ENCODE assay signal across 8 cellular contexts in the genomic region with DNA sequence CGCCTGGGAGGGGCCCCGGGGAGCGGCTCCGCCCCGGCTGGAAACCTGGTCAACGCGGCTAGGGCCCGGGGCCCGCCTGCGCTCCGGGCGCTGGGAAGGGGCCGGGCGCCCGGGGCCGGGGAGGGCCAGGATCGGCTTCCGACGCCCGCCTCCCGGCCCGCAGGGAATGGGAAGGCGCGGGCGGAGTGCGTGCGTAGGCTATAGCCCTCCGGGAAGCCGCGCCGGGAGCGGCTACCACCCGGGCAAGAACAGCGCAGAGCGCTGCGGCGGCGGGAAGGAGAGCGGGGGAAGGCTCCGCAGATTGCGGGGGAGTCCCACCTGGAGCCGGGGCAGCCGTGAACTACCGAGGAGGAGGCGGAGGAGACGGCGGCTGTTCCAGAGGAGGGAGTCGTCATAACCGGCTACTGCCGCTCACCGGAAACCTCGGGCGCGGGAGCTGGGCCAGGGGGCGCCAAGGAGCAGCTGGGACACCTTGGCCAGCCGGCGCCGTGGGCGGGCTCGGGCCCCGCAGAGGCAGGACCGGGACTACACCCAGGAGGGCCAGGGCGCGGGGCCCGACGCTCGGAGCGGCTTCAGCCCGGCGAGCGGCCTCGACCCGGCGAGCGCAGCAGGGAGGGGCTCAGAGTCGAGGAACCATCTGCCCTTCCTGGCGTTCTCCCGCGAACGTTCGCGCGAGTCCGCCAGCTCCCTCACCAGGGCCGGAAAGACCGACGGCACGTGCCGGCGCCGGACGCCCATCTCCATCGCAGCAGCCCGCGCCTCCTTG. TPM values are rescaled to one million over a fixed set of nuclear protein-coding genes. Genes with fewer than 3 reads are reported as not detected.
DNase-seq lines count a peak whose midpoint lies in the region; ATAC-seq and TF ChIP-seq lines count a peak whose summit lies in the region.

TSS of gene EOGT (minus strand) at position 429 of the 766 bp plus-strand sequence. CDS start 3,838 bp downstream, outside the sequence.

- peaks cover 13% of the 10 kb centered on the region for H3K4me1 ChIP-seq in OCI-LY7 (ENCODE audit: insufficient read depth, low read length, poor library complexity, severe bottlenecking)
- H3K4me1 ChIP-seq in mucosa of stomach (ENCODE audit: control insufficient read depth, insufficient read depth, low read length) = peaks cover 6% of the 10 kb centered on the region

- peak within 1 kb of the TSS; percentile 88 for H3K9ac ChIP-seq in mucosa of stomach (ENCODE audit: low read length)

- intact Hi-C loops in OCI-LY7 (cut with micrococcal nuclease; ENCODE audit: unreplicated experiment) = loop anchor here (2.0 kb wide), 1 partner anchor 71 kb away; the partner anchor contains the start of gene ARL6IP5

- H3K4me3 ChIP-seq in OCI-LY7 (ENCODE audit: low read depth, low read length, poor library complexity, severe bottlenecking) (peak within 1 kb of the TSS; percentile 73), epithelial cell of proximal tubule (ENCODE audit: low read depth, low read length) (peak within 1 kb of the TSS; percentile 71), mucosa of stomach (ENCODE audit: low read length) (peak within 1 kb of the TSS; percentile 62)

- peak; percentile 73 for TF ChIP-seq CTCF in OCI-LY7 (conservative IDR thresholded peaks at IDR 0.05; ENCODE audit: low read length)
- TF ChIP-seq CTCF in epithelial cell of proximal tubule (conservative IDR thresholded peaks at IDR 0.05; ENCODE audit: low read depth, low read length) = peak; percentile 63

- peak within 1 kb of the TSS; percentile 96 for H2AFZ ChIP-seq in OCI-LY7 (ENCODE audit: low read length)

- no peaks in the 10 kb centered on the region; the same call in 1 of the 2 replicates for H3K79me2 ChIP-seq in OCI-LY7 (ENCODE audit: insufficient read depth, low read depth, low read length)

- no peaks in the 10 kb centered on the region for H4K20me1 ChIP-seq in OCI-LY7 (ENCODE audit: insufficient read depth, low read length)

- POLR2A ChIA-PET in OCI-LY7 (lab: Charles Lee) = interaction anchor here (0.6 to 1.0 kb wide), 2 partner anchors 78 kb away, joined by 3 to 6 read pairs; no protein-coding TSS in a partner anchor

- H3K9me3 ChIP-seq in OCI-LY7 (ENCODE audit: low read length) = no peaks in the 10 kb centered on the region
- no peaks in the 10 kb centered on the region for H3K9me3 ChIP-seq in mucosa of stomach (ENCODE audit: control insufficient read depth, low read length)

- peak; percentile 55 for DNase-seq in COR-L47 (lab: John Stamatoyannopoulos, UW)
- DNase-seq in OCI-LY7 (ENCODE audit: low spot score) = peak; percentile 77
- DNase-seq in activated T-cell treated with anti-CD3 and anti-CD28 coated beads for 48 hours (ENCODE audit: low read depth) = peak; percentile 81
- DNase-seq in epithelial cell of proximal tubule (ENCODE audit: low read depth) = no peak
- peak; percentile 52 to 72 for DNase-seq in stimulated activated CD8-positive, alpha-beta memory T cell treated with anti-CD3 and anti-CD28 coated beads, Interleukin-7, amount 100 ng/mL, for 4 hours (ENCODE audit: low read depth in 2 of 2)

- CTCF ChIA-PET in OCI-LY7 (lab: Charles Lee; ENCODE audit: unreplicated experiment) = no interaction called here

- BruUV-seq in OCI-LY7 (replicated peaks; lab: Mats Ljungman, UMichigan) = no TSS peak

- H3K4me2 ChIP-seq in OCI-LY7 (ENCODE audit: low read length) = peak within 1 kb of the TSS; percentile 76

- no peak within 1 kb of the TSS for H3K27ac ChIP-seq in OCI-LY7 (ENCODE audit: low read depth, low read length, poor library complexity, severe bottlenecking)

- no peaks in the 10 kb centered on the region for H3K27me3 ChIP-seq in mucosa of stomach (ENCODE audit: control insufficient read depth, insufficient read depth, low read length)

- H3K36me3 ChIP-seq in OCI-LY7 (ENCODE audit: insufficient read depth, low read length) = peaks cover 4% of the 10 kb centered on the region; the same call in 1 of the 2 replicates
- H3K36me3 ChIP-seq in mucosa of stomach (ENCODE audit: control insufficient read depth, insufficient read depth, low read length) = peaks cover 6% of the 10 kb centered on the region

- ATAC-seq in GM19438 (IDR thresholded peaks at IDR 0.05; ENCODE audit: low read depth, unreplicated experiment) (peak; percentile 77), HG03571 (IDR thresholded peaks at IDR 0.05; ENCODE audit: unreplicated experiment) (peak; percentile 84)

- H3K9me2 ChIP-seq in OCI-LY7 (ENCODE audit: insufficient read depth, low read length) = no peaks in the 10 kb centered on the region

RNA-seq across cellular contexts. Expression of gene EOGT, which starts in this region (rescaled TPM):
- 3.6 and 5.9 TPM in 2 replicates for total RNA-seq in OCI-LY7 (2014; rRNA removed; shearing (Covaris generic))
- 8.7 and 10.8 TPM in 2 replicates for total RNA-seq in OCI-LY7 (2022)
- total RNA-seq in epithelial cell of proximal tubule = 22.5 and 25.7 TPM in 2 replicates
